ENCODE assay signal across 19 cellular contexts in the genomic region with DNA sequence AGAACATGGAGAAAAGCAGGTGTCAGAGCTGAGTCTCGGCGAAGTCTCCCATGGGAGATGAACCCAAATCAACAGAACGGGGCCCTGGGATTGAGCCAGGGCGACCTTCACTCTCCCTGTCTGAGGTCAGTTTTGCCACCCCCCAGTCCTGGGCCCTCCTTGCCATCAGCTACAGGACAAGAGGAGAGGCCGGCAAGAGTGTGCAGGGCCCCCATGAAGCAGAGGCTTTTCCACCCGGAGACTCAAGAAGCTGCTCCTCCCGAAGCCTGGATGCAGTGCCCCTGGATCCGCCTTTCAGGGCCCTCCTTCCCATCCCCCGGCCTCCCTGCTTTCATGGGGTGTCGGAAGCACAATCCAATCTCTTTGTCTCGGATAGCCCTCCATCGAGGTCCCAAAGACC. TPM values are rescaled to one million over a fixed set of nuclear protein-coding genes. Genes with fewer than 3 reads are reported as not detected.
DNase-seq lines count a peak whose midpoint lies in the region; ATAC-seq, FAIRE-seq and TF ChIP-seq lines count a peak whose summit lies in the region.
"Had no signal": no experiment of that assay in that cellular context is flagged by ENCODE, and none has a peak within 500 bp of the region (broad histone marks: within the 10 kb centered on the region; RNA-seq: fewer than 3 reads in every experiment).

No MANE protein-coding gene starts in this region.

- H3K56ac ChIP-seq in IMR-90 (ENCODE audit: extremely low read depth, insufficient read depth, low read length) (no peak overlapping the region), H1 (replicated peaks; ENCODE audit: insufficient read length, low read depth, low read length) (no peak overlapping the region)

- H3K79me1 ChIP-seq in IMR-90 (ENCODE audit: low read depth in 1 of 2, low read length in 2 of 2) (no peaks in the 10 kb centered on the region), H1 (ENCODE audit: low read depth, low read length) (no peaks in the 10 kb centered on the region), neuronal stem cell (ENCODE audit: low read depth, low read length) (no peaks in the 10 kb centered on the region)

- H2BK12ac ChIP-seq in H1 (ENCODE audit: low read depth, low read length) (no peak overlapping the region), neuronal stem cell (ENCODE audit: low read length) (peak overlapping the region; percentile 73)

- TF ChIP-seq RAD21 in IMR-90 (IDR thresholded peaks at IDR 0.05; ENCODE audit: low read length), result no peak
- no peak for TF ChIP-seq RAD21 in H1 (IDR thresholded peaks at IDR 0.05 in 1 of 2, conservative IDR thresholded peaks at IDR 0.05 in 1 of 2; ENCODE audit: low read depth in 2 of 2, low read length in 2 of 2)

- H3K4me2 ChIP-seq in BLaER1 treated with 17β-estradiol and CSF1 and Interleukin-3, amounts not matched to agents 10 nM and 100 nM, result peak overlapping the region in 8 of 11 experiments; percentile 9 to 81 (median 66); a peak in 14 of 22 replicates
- H3K4me2 ChIP-seq in IMR-90 (ENCODE audit: low read depth, low read length) (no peak overlapping the region), H1 (ENCODE audit: insufficient read depth in 1 of 2, low read depth in 2 of 2, low read length in 2 of 2) (no peak overlapping the region), neuronal stem cell (ENCODE audit: insufficient read depth, low read length, poor library complexity, severe bottlenecking) (no peak overlapping the region), Karpas-422 (ENCODE audit: low read depth, low read length, poor library complexity, severe bottlenecking) (no peak overlapping the region)

- peaks cover 26 to 96% (median 59%) of the 10 kb centered on the region in 11 experiments; a peak in 21 of 22 replicates for H3K36me3 ChIP-seq in BLaER1 treated with 17β-estradiol and CSF1 and Interleukin-3, amounts not matched to agents 10 nM and 100 nM
- H3K36me3 ChIP-seq in IMR-90 (ENCODE audit: control insufficient read depth, insufficient read depth, low read length) (peaks cover 18% of the 10 kb centered on the region; the same call in 1 of the 2 replicates), H1 (ENCODE audit: control insufficient read depth in 2 of 4, insufficient read depth in 4 of 4, low read length in 3 of 4) (no peaks in the 10 kb centered on the region), neuronal stem cell (replicated peaks in 1 of 2; ENCODE audit: control insufficient read depth in 2 of 2, insufficient read depth in 2 of 2, low read length in 2 of 2) (peaks cover 0 to 2% of the 10 kb centered on the region in 2 donors), HAP-1 (replicated peaks) (no peaks in the 10 kb centered on the region), Karpas-422 (ENCODE audit: insufficient read depth, low read length) (no peaks in the 10 kb centered on the region)

- H3K4me1 Mint-ChIP-seq in stimulated activated memory B cell treated with anti-CD40 and anti-IgM and Interleukin-4, amounts not matched to agents 10 μg/mL and 1 μg/mL and 100 μg/mL, for 72 hours, result no peaks in the 10 kb centered on the region
- H3K4me1 Mint-ChIP-seq: CD4-positive, CD25-positive, alpha-beta regulatory T cell had no signal

- in situ Hi-C loops in IMR-90 (cut with MboI; ENCODE audit: low sequenced_read_pairs), result no loop called here
- in situ Hi-C loops in HAP-1 (cut with MboI; ENCODE audit: low sequenced_read_pairs), result no loop called here

- DNase-seq in IMR-90 (no peak), H1 (ENCODE audit: low read depth in 1 of 2, low spot score in 2 of 2) (no peak), neuronal stem cell (ENCODE audit: low spot score) (no peak), HAP-1 (ENCODE audit: low spot score in 2 of 2) (no peak), Karpas-422 (no peak), kidney tubule cell (ENCODE audit: low spot score) (no peak)
- DNase-seq: 8988T; CD4-positive, CD25-positive, alpha-beta regulatory T cell; DMS153; DMS79; GDM1; GOT3; HCEC 1CT had no signal

- H3K9me2 ChIP-seq in Karpas-422 (replicated peaks; ENCODE audit: insufficient read depth, low read length), result no peaks in the 10 kb centered on the region

- no peak overlapping the region for H3K4me3 ChIP-seq in BLaER1 treated with 17β-estradiol and CSF1 and Interleukin-3, amounts not matched to agents 10 nM and 100 nM
- H3K4me3 ChIP-seq in IMR-90 (ENCODE audit: insufficient read depth, low read depth, low read length), result no peak overlapping the region
- H3K4me3 ChIP-seq in H1 (ENCODE audit: extremely low read depth in 1 of 4, insufficient read depth in 2 of 4, low read depth in 3 of 4, low read length in 4 of 4), result no peak overlapping the region
- no peak overlapping the region for H3K4me3 ChIP-seq in neuronal stem cell (ENCODE audit: low read length in 2 of 2)
- no peak overlapping the region for H3K4me3 ChIP-seq in HAP-1
- no peak overlapping the region for H3K4me3 ChIP-seq in Karpas-422 (ENCODE audit: low read length)

- H3K9me3 ChIP-seq in BLaER1 treated with 17β-estradiol and CSF1 and Interleukin-3, amounts not matched to agents 10 nM and 100 nM (replicated peaks in 1 of 11), result no peaks in the 10 kb centered on the region
- no peaks in the 10 kb centered on the region for H3K9me3 ChIP-seq in IMR-90 (ENCODE audit: control insufficient read depth, insufficient read depth, low read length)
- no peaks in the 10 kb centered on the region for H3K9me3 ChIP-seq in H1 (ENCODE audit: insufficient read depth in 2 of 2, low read depth in 1 of 2, low read length in 1 of 2)
- no peaks in the 10 kb centered on the region for H3K9me3 ChIP-seq in neuronal stem cell (replicated peaks in 1 of 2; ENCODE audit: control insufficient read depth in 2 of 2, insufficient read depth in 1 of 2, low read depth in 1 of 2, low read length in 2 of 2)
- H3K9me3 ChIP-seq in HAP-1, result no peaks in the 10 kb centered on the region
- no peaks in the 10 kb centered on the region for H3K9me3 ChIP-seq in Karpas-422 (ENCODE audit: low read length)

- H3K27me3 Mint-ChIP-seq in stimulated activated memory B cell treated with anti-CD40 and anti-IgM and Interleukin-4, amounts not matched to agents 10 μg/mL and 1 μg/mL and 100 μg/mL, for 72 hours, result peaks cover 5% of the 10 kb centered on the region
- H3K27me3 Mint-ChIP-seq: CD4-positive, CD25-positive, alpha-beta regulatory T cell had no signal

- H3K9ac ChIP-seq in BLaER1 treated with 17β-estradiol and CSF1 and Interleukin-3, amounts not matched to agents 10 nM and 100 nM, result no peak overlapping the region
- H3K9ac ChIP-seq in IMR-90 (ENCODE audit: low read depth, low read length) (no peak overlapping the region), H1 (replicated peaks in 1 of 4; ENCODE audit: extremely low read depth in 1 of 4, low read depth in 3 of 4, low read length in 3 of 4) (no peak overlapping the region), neuronal stem cell (ENCODE audit: low read depth, low read length, poor library complexity) (no peak overlapping the region), Karpas-422 (ENCODE audit: low read length) (no peak overlapping the region)

- H3K4ac ChIP-seq in IMR-90 (ENCODE audit: low read depth, low read length), result no peak overlapping the region
- no peak overlapping the region for H3K4ac ChIP-seq in H1 (replicated peaks; ENCODE audit: insufficient read length, low read depth, low read length)
- H3K4ac ChIP-seq in neuronal stem cell (ENCODE audit: low read length), result no peak overlapping the region

- H4K91ac ChIP-seq in IMR-90 (ENCODE audit: insufficient read depth, low read depth, low read length), result no peak overlapping the region
- H4K91ac ChIP-seq in H1 (replicated peaks; ENCODE audit: insufficient read length, low read length), result no peak overlapping the region
- H4K91ac ChIP-seq in neuronal stem cell (ENCODE audit: low read depth, low read length, poor library complexity), result peak overlapping the region; percentile 24

- peak overlapping the region; percentile 20; the same call in 1 of the 2 replicates for H2AK5ac ChIP-seq in IMR-90 (ENCODE audit: low read depth, low read length)
- no peak overlapping the region for H2AK5ac ChIP-seq in H1 (ENCODE audit: low read depth, low read length)
- H2AK5ac ChIP-seq in neuronal stem cell (ENCODE audit: low read depth, low read length), result peak overlapping the region; percentile 48

- H2BK15ac ChIP-seq in IMR-90 (ENCODE audit: low read depth, low read length), result no peak overlapping the region
- H2BK15ac ChIP-seq in H1 (ENCODE audit: low read length), result no peak overlapping the region
- H2BK15ac ChIP-seq in neuronal stem cell (ENCODE audit: low read length), result peak overlapping the region; percentile 81

- H3K23me2 ChIP-seq in H1 (ENCODE audit: low read depth, low read length), result no peaks in the 10 kb centered on the region

- no TSS peak for BruUV-seq in IMR-90 (replicated peaks; lab: Mats Ljungman, UMichigan)

- FAIRE-seq in H1 (lab: Jason Lieb, UNC), result no peak
- FAIRE-seq: GM12892, GM18507 had no signal

- TF ChIP-seq EP300 in H1 (IDR thresholded peaks at IDR 0.05; ENCODE audit: borderline replicate concordance in 1 of 2, low read depth in 2 of 2, low read length in 2 of 2), result no peak

- H3K27ac ChIP-seq in BLaER1 treated with 17β-estradiol and CSF1 and Interleukin-3, amounts not matched to agents 10 nM and 100 nM, result no peak overlapping the region
- no peak overlapping the region for H3K27ac ChIP-seq in IMR-90 (ENCODE audit: insufficient read depth, low read length)
- no peak overlapping the region for H3K27ac ChIP-seq in H1 (ENCODE audit: low read depth, low read length)
- no peak overlapping the region for H3K27ac ChIP-seq in neuronal stem cell (replicated peaks; ENCODE audit: low read length)
- H3K27ac ChIP-seq in Karpas-422 (ENCODE audit: low read length), result no peak overlapping the region

- POLR2A ChIA-PET in IMR-90 (lab: Charles Lee; ENCODE audit: unreplicated experiment), result no interaction called here
- POLR2A ChIA-PET in H1 (lab: Charles Lee; ENCODE audit: partially characterized antibody), result interaction anchor here (1.5 kb wide), 1 partner anchor 9 kb away, joined by 4 read pairs; no protein-coding TSS in a partner anchor

- H4K8ac ChIP-seq in IMR-90 (ENCODE audit: low read depth in 2 of 2, low read length in 2 of 2), result no peak overlapping the region
- H4K8ac ChIP-seq in H1 (ENCODE audit: extremely low read depth, insufficient read depth, low read length), result peak overlapping the region; percentile 22
- peak overlapping the region; percentile 43 for H4K8ac ChIP-seq in neuronal stem cell (ENCODE audit: low read depth, low read length)

- H2AK9ac ChIP-seq in IMR-90 (replicated peaks; ENCODE audit: low read depth, low read length, poor library complexity), result no peak overlapping the region

- intact Hi-C loops in IMR-90 (cut with micrococcal nuclease), result no loop called here

- H3K9me3 Mint-ChIP-seq in stimulated activated memory B cell treated with anti-CD40 and anti-IgM and Interleukin-4, amounts not matched to agents 10 μg/mL and 1 μg/mL and 100 μg/mL, for 72 hours, result no peaks in the 10 kb centered on the region

- no peak overlapping the region for H3K4me3 Mint-ChIP-seq in stimulated activated memory B cell treated with anti-CD40 and anti-IgM and Interleukin-4, amounts not matched to agents 10 μg/mL and 1 μg/mL and 100 μg/mL, for 72 hours

- H2AFZ ChIP-seq in IMR-90 (replicated peaks; ENCODE audit: low read length, poor library complexity) (no peak overlapping the region), H1 (ENCODE audit: low read length) (no peak overlapping the region), neuronal stem cell (ENCODE audit: low read length) (no peak overlapping the region), Karpas-422 (ENCODE audit: low read length) (no peak overlapping the region)

- CTCF ChIA-PET in IMR-90 (lab: Yijun Ruan, JAX) (no interaction called here), H1 (lab: Charles Lee; ENCODE audit: partially characterized antibody) (interaction anchor here (0.8 to 1.7 kb wide), 6 partner anchors 9 to 161 kb away, joined by 3 to 7 read pairs (median 4); no protein-coding TSS in a partner anchor)

- H3K23ac ChIP-seq in IMR-90 (ENCODE audit: low read depth, low read length), result no peak overlapping the region
- H3K23ac ChIP-seq in H1 (ENCODE audit: insufficient read length), result no peak overlapping the region
- H3K23ac ChIP-seq in neuronal stem cell (ENCODE audit: low read depth, low read length, poor library complexity), result no peak overlapping the region

- TF ChIP-seq CTCF in IMR-90 (conservative IDR thresholded peaks at IDR 0.05; ENCODE audit: low read depth, low read length) (no peak), H1 (IDR thresholded peaks at IDR 0.05; ENCODE audit: control extremely low read depth in 1 of 3, insufficient read depth in 1 of 3, low read depth in 1 of 3, low read length in 3 of 3) (no peak)

- dilution Hi-C loops in IMR-90 (cut with HindIII; ENCODE audit: low sequenced_read_pairs, unreplicated experiment), result no loop called here

- no peak overlapping the region for H2BK5ac ChIP-seq in IMR-90 (ENCODE audit: low read depth, low read length, poor library complexity, severe bottlenecking)
- no peak overlapping the region for H2BK5ac ChIP-seq in H1 (ENCODE audit: low read depth, low read length)
- H2BK5ac ChIP-seq in neuronal stem cell (ENCODE audit: low read length), result peak overlapping the region; percentile 39

- H4K5ac ChIP-seq in IMR-90 (ENCODE audit: low read depth, low read length), result no peak overlapping the region
- no peak overlapping the region for H4K5ac ChIP-seq in H1 (ENCODE audit: insufficient read length, low read depth, low read length)

- peaks cover 9 to 96% (median 40%) of the 10 kb centered on the region in 11 experiments; a peak in 17 of 22 replicates for H4K20me1 ChIP-seq in BLaER1 treated with 17β-estradiol and CSF1 and Interleukin-3, amounts not matched to agents 10 nM and 100 nM
- H4K20me1 ChIP-seq in IMR-90 (ENCODE audit: insufficient read depth, low read length) (no peaks in the 10 kb centered on the region), H1 (replicated peaks in 1 of 2; ENCODE audit: control insufficient read depth in 1 of 2, insufficient read depth in 2 of 2, low read length in 2 of 2) (no peaks in the 10 kb centered on the region), Karpas-422 (ENCODE audit: insufficient read depth, low read depth, low read length) (peaks cover 3% of the 10 kb centered on the region; the same call in 1 of the 2 replicates)

- peaks cover 45% of the 10 kb centered on the region for H3K36me3 Mint-ChIP-seq in stimulated activated memory B cell treated with anti-CD40 and anti-IgM and Interleukin-4, amounts not matched to agents 10 μg/mL and 1 μg/mL and 100 μg/mL, for 72 hours

- TF ChIP-seq POLR2A in IMR-90 (IDR thresholded peaks at IDR 0.05; ENCODE audit: low read depth, low read length) (no peak), H1 (IDR thresholded peaks at IDR 0.05; ENCODE audit: control extremely low read depth in 1 of 2, low read depth in 2 of 2, low read length in 2 of 2) (no peak)

- H2BK120ac ChIP-seq in IMR-90 (ENCODE audit: low read depth, low read length), result no peak overlapping the region; the same call in 1 of the 2 replicates
- H2BK120ac ChIP-seq in H1 (replicated peaks; ENCODE audit: low read depth, low read length), result no peak overlapping the region
- H2BK120ac ChIP-seq in neuronal stem cell (ENCODE audit: low read depth, low read length), result no peak overlapping the region

- no peak for ATAC-seq in IMR-90 (ENCODE audit: low read depth)
- no peak for ATAC-seq in stimulated activated memory B cell treated with anti-CD40 and anti-IgM and Interleukin-4, amounts not matched to agents 10 μg/mL and 1 μg/mL and 100 μg/mL, for 72 hours

- H3K27me3 ChIP-seq in BLaER1 treated with 17β-estradiol and CSF1 and Interleukin-3, amounts not matched to agents 10 nM and 100 nM, result 0 out of 22 replicates have a peak, but pooled peaks cover 0 to 4% (median 0%) of the 10 kb centered on the region in 11 experiments
- H3K27me3 ChIP-seq in IMR-90 (ENCODE audit: control insufficient read depth, insufficient read depth, low read length) (no peaks in the 10 kb centered on the region), H1 (replicated peaks in 1 of 4; ENCODE audit: control insufficient read depth in 3 of 4, extremely low read depth in 1 of 4, insufficient read depth in 3 of 4, low read length in 3 of 4) (no peaks in the 10 kb centered on the region), neuronal stem cell (ENCODE audit: control insufficient read depth in 3 of 3, insufficient read depth in 3 of 3, low read depth in 1 of 3, low read length in 3 of 3) (no peaks in the 10 kb centered on the region), HAP-1 (ENCODE audit: low read depth) (no peaks in the 10 kb centered on the region), Karpas-422 (ENCODE audit: low read length) (no peaks in the 10 kb centered on the region)

- H3K14ac ChIP-seq in IMR-90 (replicated peaks; ENCODE audit: low read depth, low read length) (no peak overlapping the region), H1 (ENCODE audit: insufficient read length) (no peak overlapping the region), neuronal stem cell (ENCODE audit: low read length) (no peak overlapping the region)

- H3K79me2 ChIP-seq in H1 (ENCODE audit: control insufficient read depth in 1 of 2, insufficient read depth in 2 of 2, low read length in 2 of 2) (no peaks in the 10 kb centered on the region), Karpas-422 (ENCODE audit: low read length) (no peaks in the 10 kb centered on the region)

- H3K4me1 ChIP-seq in BLaER1 treated with 17β-estradiol and CSF1 and Interleukin-3, amounts not matched to agents 10 nM and 100 nM, result peaks cover 0 to 81% (median 68%) of the 10 kb centered on the region in 10 experiments; a peak in 14 of 20 replicates
- H3K4me1 ChIP-seq in IMR-90 (ENCODE audit: control insufficient read depth, insufficient read depth, low read length) (peaks cover 7% of the 10 kb centered on the region; the same call in 1 of the 2 replicates), H1 (replicated peaks in 1 of 4; ENCODE audit: control insufficient read depth in 3 of 4, insufficient read depth in 4 of 4, low read length in 3 of 4) (no peaks in the 10 kb centered on the region), neuronal stem cell (ENCODE audit: control insufficient read depth in 2 of 2, insufficient read depth in 1 of 2, low read depth in 1 of 2, low read length in 2 of 2) (peaks cover 0 to 2% of the 10 kb centered on the region in 2 donors), HAP-1 (no peaks in the 10 kb centered on the region), Karpas-422 (ENCODE audit: low read length) (no peaks in the 10 kb centered on the region)

- H2BK20ac ChIP-seq in IMR-90 (ENCODE audit: low read depth, low read length) (no peak overlapping the region), H1 (ENCODE audit: low read length) (no peak overlapping the region)

- H3K18ac ChIP-seq in IMR-90 (ENCODE audit: low read depth, low read length) (no peak overlapping the region), H1 (ENCODE audit: extremely low read depth, low read length) (no peak overlapping the region), neuronal stem cell (ENCODE audit: low read length) (peak overlapping the region; percentile 83)

- no CpG with 5 or more reads among the region's 12 CpGs for WGBS in IMR-90 (ENCODE audit: extremely low coverage in 2 of 2, insufficient read length in 1 of 2), 2 experiments
- 78% methylated on average over 12 of the region's 12 CpGs; no CpG with 5 or more reads in 1 of the 2 experiments for WGBS in H1 (ENCODE audit: extremely low coverage in 1 of 2, insufficient coverage in 1 of 2, insufficient read length in 1 of 2, insufficient replicate concordance in 2 of 2, low coverage in 1 of 2, low lambda C conversion rate in 2 of 2, missing lambda C conversion rate in 1 of 2), 2 experiments
- WGBS in neuronal stem cell (ENCODE audit: extremely low coverage in 2 of 2, insufficient read length in 2 of 2, insufficient replicate concordance in 1 of 2), 2 donors, result no CpG with 5 or more reads among the region's 12 CpGs

- peaks cover 4% of the 10 kb centered on the region; the same call in 1 of the 2 replicates for H3K9me1 ChIP-seq in IMR-90 (ENCODE audit: insufficient read depth, low read length)

- no peak overlapping the region for H3K27ac Mint-ChIP-seq in stimulated activated memory B cell treated with anti-CD40 and anti-IgM and Interleukin-4, amounts not matched to agents 10 μg/mL and 1 μg/mL and 100 μg/mL, for 72 hours
- H3K27ac Mint-ChIP-seq: CD4-positive, CD25-positive, alpha-beta regulatory T cell had no signal

RNA-seq across cellular contexts. Expression of a gene that starts 36.5 kb away (rescaled TPM):
- not detected in 2 replicates for total RNA-seq in IMR-90 (2012; rRNA removed)
- not detected in 2 replicates for polyA plus RNA-seq in IMR-90 (2012; rRNA removed)
- polyA plus RNA-seq in IMR-90 (2012; cell fraction: cytosol; rRNA removed), result not detected in 2 replicates
- polyA plus RNA-seq in IMR-90 (2012; cell fraction: nucleus; rRNA removed; ENCODE audit: low replicate concordance), result not detected in 2 replicates
- total RNA-seq in H1 (2021; fragmentation: NEBNext Ultra II Directional; extraction: Animal tissue kit (Norgen Biotek cat#: 25700)), result 1.7 TPM in 1 of 2 replicates, not detected in the other
- polyA plus RNA-seq in H1 (2011; rRNA removed), result 4.1 and 6.7 TPM in 2 replicates
- polyA plus RNA-seq in H1 (2011; cell fraction: cytosol; rRNA removed), result 2.8 TPM
- polyA plus RNA-seq in H1 (2011; cell fraction: nucleus; rRNA removed), result 2.2 TPM
- polyA plus RNA-seq in H1 (2012, experiment 1 of 2), result 1.2 to 4.3 TPM (median 2.0 TPM) in 4 replicates
- 8.3 TPM for polyA plus RNA-seq in H1 (2012, experiment 2 of 2)
- 2.6 TPM for polyA plus RNA-seq in H1 (2013, experiment 1 of 2)
- 2.0 TPM for polyA plus RNA-seq in H1 (2013, experiment 2 of 2)
- polyA minus RNA-seq in H1 (2011; rRNA and poly(A)+ RNA removed), result 0.41 TPM in 1 of 2 replicates, not detected in the other
- not detected for polyA minus RNA-seq in H1 (2011; cell fraction: cytosol; rRNA and poly(A)+ RNA removed)
- not detected for polyA minus RNA-seq in H1 (2011; cell fraction: nucleus; rRNA and poly(A)+ RNA removed)
- polyA plus RNA-seq in neuronal stem cell (2013, experiment 1 of 2), result not detected
- 0.15 TPM for polyA plus RNA-seq in neuronal stem cell (2013, experiment 2 of 2)
- total RNA-seq in Karpas-422 (2014; rRNA removed; shearing (Covaris generic); ENCODE audit: low replicate concordance), result not detected in 2 replicates
- total RNA-seq: A673; CD4-positive, CD25-positive, alpha-beta regulatory T cell had no signal
- polyA plus RNA-seq: AG04450; CD4-positive, CD25-positive, alpha-beta regulatory T cell had no signal

RNA-seq across cellular contexts. Expression of a gene that starts 59.8 kb away (rescaled TPM):
- total RNA-seq in IMR-90 (2012; rRNA removed), result under 0.01 and 0.36 TPM in 2 replicates
- polyA plus RNA-seq in IMR-90 (2012; rRNA removed), result 0.14 and 0.19 TPM in 2 replicates
- polyA plus RNA-seq in IMR-90 (2012; cell fraction: cytosol; rRNA removed), result 0.13 and 0.23 TPM in 2 replicates
- polyA plus RNA-seq in IMR-90 (2012; cell fraction: nucleus; rRNA removed; ENCODE audit: low replicate concordance), result 0.20 and 0.23 TPM in 2 replicates
- total RNA-seq in H1 (2021; fragmentation: NEBNext Ultra II Directional; extraction: Animal tissue kit (Norgen Biotek cat#: 25700)), result 4.0 TPM in 2 replicates
- 2.1 and 3.8 TPM in 2 replicates for polyA plus RNA-seq in H1 (2011; rRNA removed)
- 2.6 TPM for polyA plus RNA-seq in H1 (2011; cell fraction: cytosol; rRNA removed)
- 5.8 TPM for polyA plus RNA-seq in H1 (2011; cell fraction: nucleus; rRNA removed)
- polyA plus RNA-seq in H1 (2012, experiment 1 of 2), result 1.7 to 2.7 TPM (median 2.3 TPM) in 4 replicates
- 2.4 TPM for polyA plus RNA-seq in H1 (2012, experiment 2 of 2)
- 1.4 TPM for polyA plus RNA-seq in H1 (2013, experiment 1 of 2)
- 1.3 TPM for polyA plus RNA-seq in H1 (2013, experiment 2 of 2)
- 3.7 and 4.0 TPM in 2 replicates for polyA minus RNA-seq in H1 (2011; rRNA and poly(A)+ RNA removed)
- polyA minus RNA-seq in H1 (2011; cell fraction: cytosol; rRNA and poly(A)+ RNA removed), result 2.9 TPM
- 3.6 TPM for polyA minus RNA-seq in H1 (2011; cell fraction: nucleus; rRNA and poly(A)+ RNA removed)
- polyA plus RNA-seq in neuronal stem cell (2013, experiment 1 of 2), result 1.4 TPM
- polyA plus RNA-seq in neuronal stem cell (2013, experiment 2 of 2), result 1.8 TPM
- not detected in 2 replicates for total RNA-seq in Karpas-422 (2014; rRNA removed; shearing (Covaris generic); ENCODE audit: low replicate concordance)

Comparison
In these comparisons a context has a peak if more than half of its experiments do, and no peak if none do; other contexts are left out.
1. H3K4me2 ChIP-seq: peak in BLaER1 treated with 17β-estradiol and CSF1 and Interleukin-3, amounts not matched to agents 10 nM and 100 nM (8 of 11); none in IMR-90 (single experiment), H1 (0 of 2), neuronal stem cell (single experiment) and Karpas-422 (single experiment).
2. H4K8ac ChIP-seq: peak in H1 (single experiment) and neuronal stem cell (single experiment); none in IMR-90 (0 of 2).